9 cellular contexts compared by ENCODE assay signal in the genomic region with DNA sequence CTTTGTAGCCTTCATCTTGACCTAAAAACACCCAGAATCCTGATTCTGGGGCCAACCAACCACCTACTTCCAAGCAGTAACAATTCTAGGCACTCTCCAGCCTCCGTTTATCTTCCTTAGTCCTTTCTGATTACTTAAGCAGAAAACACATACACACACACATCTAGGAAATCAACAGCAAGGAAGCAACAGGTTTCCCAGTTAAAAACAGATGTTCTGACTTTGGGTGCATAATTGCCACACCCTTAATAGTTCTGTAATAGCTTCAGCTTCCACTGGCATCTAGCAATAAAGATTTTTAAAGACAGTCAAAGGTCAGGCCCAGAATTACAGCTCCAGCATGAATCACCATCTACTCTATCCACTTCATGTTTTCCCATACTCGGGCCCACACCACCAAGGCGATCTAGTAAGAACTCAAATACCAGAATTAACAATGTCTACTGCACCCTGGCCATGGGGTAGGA. TPM values are rescaled to one million over a fixed set of nuclear protein-coding genes. Genes with fewer than 3 reads are reported as not detected.
DNase-seq lines count a peak whose midpoint lies in the region; ATAC-seq lines count a peak whose summit lies in the region.
"Had no signal": no experiment of that assay in that cellular context is flagged by ENCODE, and none has a peak within 500 bp of the region (broad histone marks: within the 10 kb centered on the region; RNA-seq: fewer than 3 reads in every experiment).

No MANE protein-coding gene starts in this region.

- peaks cover 37 to 53% of the 10 kb centered on the region in 2 donors for H3K4me1 ChIP-seq in duodenal mucosa (ENCODE audit: control insufficient read depth in 1 of 2, insufficient read depth in 2 of 2, low read length in 2 of 2)
- H3K4me1 ChIP-seq in rectal smooth muscle tissue (ENCODE audit: control insufficient read depth, insufficient read depth, low read length), result peaks cover 8% of the 10 kb centered on the region

- H3K9ac ChIP-seq in duodenal mucosa (ENCODE audit: low read depth in 1 of 2, low read length in 2 of 2) (peak overlapping the region in 1 of 2 donors; percentile 16), rectal smooth muscle tissue (ENCODE audit: low read length) (no peak overlapping the region)

- H3K9me3 ChIP-seq in duodenal mucosa (ENCODE audit: control insufficient read depth in 1 of 2, low read length in 2 of 2), result no peaks in the 10 kb centered on the region

- H3K27ac ChIP-seq in duodenal mucosa (ENCODE audit: low read depth, low read length) (peak overlapping the region; percentile 49), rectal smooth muscle tissue (ENCODE audit: low read depth, low read length) (no peak overlapping the region)

- no peak for ATAC-seq in HG03039 (IDR thresholded peaks at IDR 0.05; ENCODE audit: unreplicated experiment)

- H3K36me3 ChIP-seq in duodenal mucosa (ENCODE audit: control insufficient read depth in 1 of 2, insufficient read depth in 2 of 2, low read length in 2 of 2) (peaks cover 0 to 4% of the 10 kb centered on the region in 2 donors), rectal smooth muscle tissue (ENCODE audit: control insufficient read depth, insufficient read depth, low read length) (no peaks in the 10 kb centered on the region)

- H3K4me3 ChIP-seq in duodenal mucosa (ENCODE audit: low read depth in 1 of 2, low read length in 2 of 2), result peak overlapping the region; percentile 92 to 96
- peak overlapping the region; percentile 91 for H3K4me3 ChIP-seq in rectal smooth muscle tissue (ENCODE audit: low read length)

- DNase-seq in Daoy (ENCODE audit: low read depth), result peak; percentile 46
- DNase-seq in NCI-H226, result peak; percentile 74
- DNase-seq in anterior cingulate cortex (lab: John Stamatoyannopoulos, UW), result no peak
- no peak for DNase-seq in DMS79 (lab: John Stamatoyannopoulos, UW)
- no peak for DNase-seq in SKM-1 (lab: John Stamatoyannopoulos, UW; ENCODE audit: unreplicated experiment)
- DNase-seq: activated CD8-positive, alpha-beta memory T cell treated with anti-CD3 and anti-CD28 coated beads, Interleukin-2, amount 50 U/mL, for 4 hours had no signal

- H3K27me3 ChIP-seq in duodenal mucosa (ENCODE audit: control insufficient read depth in 1 of 2, insufficient read depth in 2 of 2, low read length in 2 of 2), result no peaks in the 10 kb centered on the region
- no peaks in the 10 kb centered on the region for H3K27me3 ChIP-seq in rectal smooth muscle tissue (ENCODE audit: control insufficient read depth, insufficient read depth, low read length)

RNA-seq across cellular contexts. Expression of gene ARHGAP17, which starts 2.6 kb away (rescaled TPM):
- total RNA-seq in Daoy (2014; rRNA removed; shearing (Covaris generic)), result 16.1 and 17.8 TPM in 2 replicates

Comparison
In these comparisons a context has a peak if more than half of its experiments do, and no peak if none do; other contexts are left out.
1. DNase-seq: peak in Daoy (single experiment) and NCI-H226 (single experiment); none in anterior cingulate cortex (0 of 58), DMS79 (single experiment) and SKM-1 (single experiment).